ENCODE assay signal across 10 cellular contexts in genomic region chr16:3625911-3626732, GRCh38. TPM values are rescaled to one million over a fixed set of nuclear protein-coding genes. Genes with fewer than 3 reads are reported as not detected.
DNase-seq lines count a peak whose midpoint lies in the region; ATAC-seq and TF ChIP-seq lines count a peak whose summit lies in the region.
"Had no signal": no experiment of that assay in that cellular context is flagged by ENCODE, and none has a peak within 500 bp of the region (broad histone marks: within the 10 kb centered on the region; RNA-seq: fewer than 3 reads in every experiment).

No MANE protein-coding gene starts in this region.

- H3K4me3 ChIP-seq in IMR-90 (ENCODE audit: insufficient read depth, low read depth, low read length), result no peak overlapping the region
- H3K4me3 ChIP-seq in foreskin fibroblast (ENCODE audit: low read depth in 1 of 2, low read length in 2 of 2), result no peak overlapping the region

- no peaks in the 10 kb centered on the region for H3K36me3 Mint-ChIP-seq in activated CD4-positive, alpha-beta T cell treated with anti-CD3 and anti-CD28 coated beads for 36 hours (ENCODE audit: low read depth)
- no peaks in the 10 kb centered on the region for H3K36me3 Mint-ChIP-seq in WTC11
- no peaks in the 10 kb centered on the region for H3K36me3 Mint-ChIP-seq in stimulated activated effector memory CD8-positive, alpha-beta T cell treated with anti-CD3 and anti-CD28 coated beads, Interleukin-12 subunit alpha, Interleukin-12 subunit beta, amount 100 ng/mL, for 72 hours

- POLR2A ChIA-PET in activated CD4-positive, alpha-beta T cell treated with anti-CD3 and anti-CD28 coated beads for 36 hours (lab: Charles Lee), result interaction anchor here (0.6 kb wide), 1 partner anchor 14 kb away, joined by 3 read pairs; no protein-coding TSS in a partner anchor
- POLR2A ChIA-PET in IMR-90 (lab: Charles Lee; ENCODE audit: unreplicated experiment) (no interaction called here), WTC11 (lab: Charles Lee) (no interaction called here)

- H3K9me3 Mint-ChIP-seq in activated CD4-positive, alpha-beta T cell treated with anti-CD3 and anti-CD28 coated beads for 36 hours (ENCODE audit: low read depth), result no peaks in the 10 kb centered on the region
- H3K9me3 Mint-ChIP-seq in WTC11, result no peaks in the 10 kb centered on the region
- no peaks in the 10 kb centered on the region for H3K9me3 Mint-ChIP-seq in stimulated activated effector memory CD8-positive, alpha-beta T cell treated with anti-CD3 and anti-CD28 coated beads, Interleukin-12 subunit alpha, Interleukin-12 subunit beta, amount 100 ng/mL, for 72 hours

- no peak overlapping the region for H3K9ac ChIP-seq in IMR-90 (ENCODE audit: low read depth, low read length)

- dilution Hi-C loops in IMR-90 (cut with HindIII; ENCODE audit: low sequenced_read_pairs, unreplicated experiment), result no loop called here

- H2AFZ ChIP-seq in IMR-90 (replicated peaks; ENCODE audit: low read length, poor library complexity), result no peak overlapping the region

- H3K18ac ChIP-seq in IMR-90 (ENCODE audit: low read depth, low read length), result no peak overlapping the region

- BruUV-seq in IMR-90 (replicated peaks; lab: Mats Ljungman, UMichigan), result no TSS peak

- in situ Hi-C loops in IMR-90 (cut with MboI; ENCODE audit: low sequenced_read_pairs), result no loop called here

- 0 out of 2 replicates have a peak, but pooled peaks cover 1% of the 10 kb centered on the region for H3K36me3 ChIP-seq in IMR-90 (ENCODE audit: control insufficient read depth, insufficient read depth, low read length)
- H3K36me3 ChIP-seq: BE2C had no signal

- H4K91ac ChIP-seq in IMR-90 (ENCODE audit: insufficient read depth, low read depth, low read length), result no peak overlapping the region

- TF ChIP-seq POLR2A in IMR-90 (IDR thresholded peaks at IDR 0.05; ENCODE audit: low read depth, low read length), result no peak

- no peak overlapping the region for H2AK9ac ChIP-seq in IMR-90 (replicated peaks; ENCODE audit: low read depth, low read length, poor library complexity)

- TF ChIP-seq CTCF in IMR-90 (conservative IDR thresholded peaks at IDR 0.05; ENCODE audit: low read depth, low read length) (no peak), WTC11 (IDR thresholded peaks at IDR 0.05) (no peak), foreskin fibroblast (IDR thresholded peaks at IDR 0.05; ENCODE audit: low read depth, low read length) (no peak)

- H2BK20ac ChIP-seq in IMR-90 (ENCODE audit: low read depth, low read length), result no peak overlapping the region

- H4K8ac ChIP-seq in IMR-90 (ENCODE audit: low read depth in 2 of 2, low read length in 2 of 2), result no peak overlapping the region

- H3K27me3 ChIP-seq in IMR-90 (ENCODE audit: control insufficient read depth, insufficient read depth, low read length), result no peaks in the 10 kb centered on the region
- H3K27me3 ChIP-seq: BE2C had no signal

- peak; percentile 92 for ATAC-seq in activated CD4-positive, alpha-beta T cell treated with anti-CD3 and anti-CD28 coated beads for 36 hours
- ATAC-seq in IMR-90 (ENCODE audit: low read depth) (no peak), WTC11 (no peak), HG03025 (IDR thresholded peaks at IDR 0.05; ENCODE audit: low FRiP score, unreplicated experiment) (no peak)
- peak; percentile 91 for ATAC-seq in stimulated activated effector memory CD8-positive, alpha-beta T cell treated with anti-CD3 and anti-CD28 coated beads, Interleukin-12 subunit alpha, Interleukin-12 subunit beta, amount 100 ng/mL, for 72 hours

- H3K4me1 ChIP-seq in IMR-90 (ENCODE audit: control insufficient read depth, insufficient read depth, low read length), result no peaks in the 10 kb centered on the region
- H3K4me1 ChIP-seq: BE2C had no signal

- H3K27ac ChIP-seq in IMR-90 (ENCODE audit: insufficient read depth, low read length), result no peak overlapping the region

- H3K9me3 ChIP-seq in IMR-90 (ENCODE audit: control insufficient read depth, insufficient read depth, low read length), result no peaks in the 10 kb centered on the region
- H3K9me3 ChIP-seq: BE2C had no signal

- peaks cover 24 to 38% of the 10 kb centered on the region in 2 experiments for H3K79me1 ChIP-seq in IMR-90 (ENCODE audit: low read depth in 1 of 2, low read length in 2 of 2)

- CTCF ChIA-PET in activated CD4-positive, alpha-beta T cell treated with anti-CD3 and anti-CD28 coated beads for 36 hours (lab: Charles Lee), result no interaction called here
- CTCF ChIA-PET in IMR-90 (lab: Yijun Ruan, JAX), result interaction anchor here (0.6 kb wide), 2 partner anchors 12 to 65 kb away, joined by 3 read pairs; no protein-coding TSS in a partner anchor
- CTCF ChIA-PET in WTC11 (lab: Charles Lee), result interaction anchor here (1.0 kb wide), 1 partner anchor 28 kb away, joined by 3 read pairs; no protein-coding TSS in a partner anchor

- no peak overlapping the region for H3K4me2 ChIP-seq in IMR-90 (ENCODE audit: low read depth, low read length)

- no peak overlapping the region for H2BK120ac ChIP-seq in IMR-90 (ENCODE audit: low read depth, low read length)

- no peak overlapping the region for H3K4ac ChIP-seq in IMR-90 (ENCODE audit: low read depth, low read length)

- no peak overlapping the region for H3K14ac ChIP-seq in IMR-90 (replicated peaks; ENCODE audit: low read depth, low read length)

- H3K4me1 Mint-ChIP-seq in activated CD4-positive, alpha-beta T cell treated with anti-CD3 and anti-CD28 coated beads for 36 hours, result peaks cover 30% of the 10 kb centered on the region
- H3K4me1 Mint-ChIP-seq in WTC11, result peaks cover 13% of the 10 kb centered on the region
- peaks cover 23% of the 10 kb centered on the region for H3K4me1 Mint-ChIP-seq in stimulated activated effector memory CD8-positive, alpha-beta T cell treated with anti-CD3 and anti-CD28 coated beads, Interleukin-12 subunit alpha, Interleukin-12 subunit beta, amount 100 ng/mL, for 72 hours

- H2BK5ac ChIP-seq in IMR-90 (ENCODE audit: low read depth, low read length, poor library complexity, severe bottlenecking), result no peak overlapping the region

- no peak for DNase-seq in activated CD4-positive, alpha-beta T cell treated with anti-CD3 and anti-CD28 coated beads for 36 hours
- no peak for DNase-seq in activated CD4-positive, alpha-beta T cell treated with anti-CD3 and anti-CD28 coated beads for 48 hours
- DNase-seq in IMR-90 (no peak), WTC11 (ENCODE audit: low spot score) (no peak), medulla oblongata (ENCODE audit: extremely low spot score) (no peak), foreskin fibroblast (no peak)
- DNase-seq in stimulated activated effector memory CD8-positive, alpha-beta T cell treated with anti-CD3 and anti-CD28 coated beads, Interleukin-12 subunit alpha, Interleukin-12 subunit beta, amount 100 ng/mL, for 72 hours (ENCODE audit: low spot score in 2 of 2), result no peak
- DNase-seq: BE2C had no signal

- H3K23ac ChIP-seq in IMR-90 (ENCODE audit: low read depth, low read length), result no peak overlapping the region

- TF ChIP-seq RAD21 in IMR-90 (IDR thresholded peaks at IDR 0.05; ENCODE audit: low read length), result no peak

- peak overlapping the region; percentile 81 for H3K27ac Mint-ChIP-seq in activated CD4-positive, alpha-beta T cell treated with anti-CD3 and anti-CD28 coated beads for 36 hours
- H3K27ac Mint-ChIP-seq in WTC11, result 0 out of 2 replicates have a peak overlapping the region, but pooled peaks have one; percentile 37
- peak overlapping the region; percentile 70 for H3K27ac Mint-ChIP-seq in stimulated activated effector memory CD8-positive, alpha-beta T cell treated with anti-CD3 and anti-CD28 coated beads, Interleukin-12 subunit alpha, Interleukin-12 subunit beta, amount 100 ng/mL, for 72 hours

- peak overlapping the region; percentile 36 for H3K4me3 Mint-ChIP-seq in activated CD4-positive, alpha-beta T cell treated with anti-CD3 and anti-CD28 coated beads for 36 hours
- no peak overlapping the region for H3K4me3 Mint-ChIP-seq in WTC11
- peak overlapping the region; percentile 23 for H3K4me3 Mint-ChIP-seq in stimulated activated effector memory CD8-positive, alpha-beta T cell treated with anti-CD3 and anti-CD28 coated beads, Interleukin-12 subunit alpha, Interleukin-12 subunit beta, amount 100 ng/mL, for 72 hours

- no peak overlapping the region for H2AK5ac ChIP-seq in IMR-90 (ENCODE audit: low read depth, low read length)

- H3K27me3 Mint-ChIP-seq in activated CD4-positive, alpha-beta T cell treated with anti-CD3 and anti-CD28 coated beads for 36 hours, result no peaks in the 10 kb centered on the region
- H3K27me3 Mint-ChIP-seq in WTC11 (ENCODE audit: low read depth), result no peaks in the 10 kb centered on the region

- 100% methylated on average over 2 of the region's 4 CpGs; no CpG with 5 or more reads in 1 of the 2 experiments for WGBS in IMR-90 (ENCODE audit: extremely low coverage in 2 of 2, insufficient read length in 1 of 2), 2 experiments

- no peak overlapping the region for H3K56ac ChIP-seq in IMR-90 (ENCODE audit: extremely low read depth, insufficient read depth, low read length)

- H3K9me1 ChIP-seq in IMR-90 (ENCODE audit: insufficient read depth, low read length), result peaks cover 2% of the 10 kb centered on the region; the same call in 1 of the 2 replicates

- H4K20me1 ChIP-seq in IMR-90 (ENCODE audit: insufficient read depth, low read length), result peaks cover 4% of the 10 kb centered on the region; the same call in 1 of the 2 replicates

- H4K5ac ChIP-seq in IMR-90 (ENCODE audit: low read depth, low read length), result no peak overlapping the region

- H2BK15ac ChIP-seq in IMR-90 (ENCODE audit: low read depth, low read length), result no peak overlapping the region

- intact Hi-C loops in activated CD4-positive, alpha-beta T cell treated with anti-CD3 and anti-CD28 coated beads for 36 hours (cut with DNase I, micrococcal nuclease), result no loop called here
- intact Hi-C loops in IMR-90 (cut with micrococcal nuclease), result no loop called here

RNA-seq across cellular contexts. Expression of gene SLX4, which starts 14.7 kb away (rescaled TPM):
- total RNA-seq in activated CD4-positive, alpha-beta T cell treated with anti-CD3 and anti-CD28 coated beads for 36 hours, result 10 to 100 TPM; 10.7 to 11.7 TPM
- total RNA-seq in IMR-90 (2012; rRNA removed) (1.3 and 1.7 TPM in 2 replicates), WTC11 (2021) (16.3 to 18.0 TPM (median 16.7 TPM) in 3 replicates)
- polyA plus RNA-seq in IMR-90 (2012; rRNA removed), result 2.8 and 3.1 TPM in 2 replicates
- 1.2 TPM in 2 replicates for polyA plus RNA-seq in IMR-90 (2012; cell fraction: cytosol; rRNA removed)
- 7.8 and 9.9 TPM in 2 replicates for polyA plus RNA-seq in IMR-90 (2012; cell fraction: nucleus; rRNA removed; ENCODE audit: low replicate concordance)

RNA-seq across cellular contexts. Expression of gene DNASE1, which starts 28.4 kb away (rescaled TPM):
- 10 to 100 TPM; 10.1 to 11.3 TPM for total RNA-seq in activated CD4-positive, alpha-beta T cell treated with anti-CD3 and anti-CD28 coated beads for 36 hours
- total RNA-seq in IMR-90 (2012; rRNA removed) (5.4 and 6.1 TPM in 2 replicates), WTC11 (2021) (13.5 to 15.7 TPM (median 13.9 TPM) in 3 replicates)
- polyA plus RNA-seq in IMR-90 (2012; rRNA removed), result 12.9 and 15.9 TPM in 2 replicates
- 3.6 and 9.3 TPM in 2 replicates for polyA plus RNA-seq in IMR-90 (2012; cell fraction: cytosol; rRNA removed)
- 35.4 and 59.0 TPM in 2 replicates for polyA plus RNA-seq in IMR-90 (2012; cell fraction: nucleus; rRNA removed; ENCODE audit: low replicate concordance)

RNA-seq across cellular contexts. Expression of gene NLRC3, which starts 48.9 kb away (rescaled TPM):
- 10 to 100 TPM; 14.9 to 20.5 TPM for total RNA-seq in activated CD4-positive, alpha-beta T cell treated with anti-CD3 and anti-CD28 coated beads for 36 hours
- total RNA-seq in IMR-90 (2012; rRNA removed) (not detected in 2 replicates), WTC11 (2021) (0.23 to 0.66 TPM (median 0.26 TPM) in 3 replicates)
- polyA plus RNA-seq in IMR-90 (2012; rRNA removed), result not detected in 2 replicates
- polyA plus RNA-seq in IMR-90 (2012; cell fraction: cytosol; rRNA removed), result not detected in 2 replicates
- polyA plus RNA-seq in IMR-90 (2012; cell fraction: nucleus; rRNA removed; ENCODE audit: low replicate concordance), result 0.02 and 0.14 TPM in 2 replicates
- total RNA-seq: fibroblast of villous mesenchyme had no signal

Comparison
In these comparisons a context has a peak if more than half of its experiments do, and no peak if none do; other contexts are left out.
1. ATAC-seq: peak in activated CD4-positive, alpha-beta T cell treated with anti-CD3 and anti-CD28 coated beads for 36 hours (single experiment) and stimulated activated effector memory CD8-positive, alpha-beta T cell treated with anti-CD3 and anti-CD28 coated beads, Interleukin-12 subunit alpha, Interleukin-12 subunit beta, amount 100 ng/mL, for 72 hours (single experiment); none in IMR-90 (single experiment), WTC11 (single experiment) and HG03025 (single experiment).
2. Peak in every context shown above with its lines, with median percentiles within 50 percentile points of each other: H3K27ac Mint-ChIP-seq.